ENCODE assay signal across 1 cellular context in genomic region chr2:73006969-73007710, GRCh38.
A peak's percentile ranks its signal among the peaks of the same experiment; 100 is the strongest.
TF ChIP-seq lines count a peak whose summit lies in the region.

No MANE protein-coding gene starts in this region.

TF ChIP-seq in K562, 482 proteins besides CTCF, POLR2A, EP300 and RAD21 (continued from another document):
- TF ChIP-seq UBTF (IDR thresholded peaks at IDR 0.05; ENCODE audit: borderline replicate concordance in 1 of 2, low read depth in 2 of 2, low read length in 2 of 2) (no peak), POLR2H (tag; IDR thresholded peaks at IDR 0.05; ENCODE audit: low read depth) (no peak), PRDM10 (IDR thresholded peaks at IDR 0.05; ENCODE audit: partially characterized antibody) (peak; percentile 33), HNRNPH1 (optimal IDR thresholded peaks at IDR 0.05; ENCODE audit: low read depth, low read length) (no peak), ZNF197 (CRISPR knock-in tag; IDR thresholded peaks at IDR 0.05; ENCODE audit: low read depth) (no peak), RNF2 (IDR thresholded peaks at IDR 0.05) (no peak), CTBP1 (IDR thresholded peaks at IDR 0.05; ENCODE audit: borderline replicate concordance) (no peak), THRB (CRISPR knock-in tag; conservative IDR thresholded peaks at IDR 0.05) (no peak), PATZ1 (CRISPR knock-in tag; IDR thresholded peaks at IDR 0.05; ENCODE audit: borderline replicate concordance) (no peak), NR2C2 (CRISPR knock-in tag; IDR thresholded peaks at IDR 0.05) (no peak), NR2C2 (tag; IDR thresholded peaks at IDR 0.05) (peak; percentile 67), SIRT6 (IDR thresholded peaks at IDR 0.05; ENCODE audit: low read depth, low read length) (no peak), ZFPM2 (CRISPR knock-in tag; IDR thresholded peaks at IDR 0.05) (no peak), CBFA2T3 (IDR thresholded peaks at IDR 0.05) (peak; percentile 50), ZNF239 (CRISPR knock-in tag; IDR thresholded peaks at IDR 0.05) (no peak), ZNF398 (CRISPR knock-in tag; IDR thresholded peaks at IDR 0.05) (no peak), SIX5 (IDR thresholded peaks at IDR 0.05; ENCODE audit: borderline replicate concordance in 1 of 2, insufficient read depth in 1 of 2, low read depth in 1 of 2, low read length in 2 of 2) (no peak), PHF8 (IDR thresholded peaks at IDR 0.05; ENCODE audit: borderline replicate concordance, low read length) (peak; percentile 12; the same call in 1 of the 2 replicates), HIVEP1 (CRISPR knock-in tag; IDR thresholded peaks at IDR 0.05) (no peak), ZNF511 (CRISPR knock-in tag; IDR thresholded peaks at IDR 0.05) (no peak), BCOR (IDR thresholded peaks at IDR 0.05) (no peak), ZNF551 (CRISPR knock-in tag; IDR thresholded peaks at IDR 0.05) (no peak), ZFP30 (CRISPR knock-in tag; IDR thresholded peaks at IDR 0.05; ENCODE audit: borderline replicate concordance) (no peak), ZNF23 (CRISPR knock-in tag; IDR thresholded peaks at IDR 0.05) (no peak), MTA2 (IDR thresholded peaks at IDR 0.05; ENCODE audit: low read depth) (no peak), ZNF316 (IDR thresholded peaks at IDR 0.05) (0 out of 2 replicates have a peak, but pooled peaks have one; percentile 25), GABPA (tag; conservative IDR thresholded peaks at IDR 0.05; ENCODE audit: low read depth) (peak; percentile 62), CREM (IDR thresholded peaks at IDR 0.05; ENCODE audit: low read depth) (no peak), U2AF1 (optimal IDR thresholded peaks at IDR 0.05; ENCODE audit: low read depth, low read length) (no peak), XRCC3 (IDR thresholded peaks at IDR 0.05) (no peak), NELFE (IDR thresholded peaks at IDR 0.05; ENCODE audit: insufficient read depth, insufficient read length) (no peak)
TF ChIP-seq in K562: peak in this region for 6.
